ENCODE assay signal across 2 cellular contexts in genomic region chr2:219250044-219250781, GRCh38.
A peak's percentile ranks its signal among the peaks of the same experiment; 100 is the strongest.
TF ChIP-seq lines count a peak whose summit lies in the region.

No MANE protein-coding gene starts in this region.

TF ChIP-seq in HepG2, 621 proteins besides CTCF, POLR2A, EP300 and RAD21 (continues in another document):
- TF ChIP-seq CEBPB (IDR thresholded peaks at IDR 0.05; ENCODE audit: borderline replicate concordance, low read depth, low read length) (no peak), RBFOX2 (IDR thresholded peaks at IDR 0.05; ENCODE audit: low read depth, low read length) (peak; percentile 49), ZNF33B (CRISPR knock-in tag; IDR thresholded peaks at IDR 0.05) (no peak), CBX5 (CRISPR knock-in tag; IDR thresholded peaks at IDR 0.05; ENCODE audit: borderline replicate concordance) (0 out of 2 replicates have a peak, but pooled peaks have one; percentile 31), ZNF687 (CRISPR knock-in tag; IDR thresholded peaks at IDR 0.05) (peak; percentile 59), CBX1 (IDR thresholded peaks at IDR 0.05; ENCODE audit: low read depth) (no peak), NFKB2 (CRISPR knock-in tag; IDR thresholded peaks at IDR 0.05; ENCODE audit: borderline replicate concordance) (0 out of 2 replicates have a peak, but pooled peaks have one; percentile 24), ZNF350 (CRISPR knock-in tag; IDR thresholded peaks at IDR 0.05; ENCODE audit: borderline replicate concordance, low read depth) (no peak; the same call in 1 of the 2 replicates), ZNF225 (CRISPR knock-in tag; IDR thresholded peaks at IDR 0.05) (0 out of 2 replicates have a peak, but pooled peaks have one; percentile 49), ZNF451 (CRISPR knock-in tag; IDR thresholded peaks at IDR 0.05) (0 out of 2 replicates have a peak, but pooled peaks have one; percentile 16), MAX (IDR thresholded peaks at IDR 0.05) (0 out of 2 replicates have a peak, but pooled peaks have one; percentile 12), SP1 (IDR thresholded peaks at IDR 0.05) (no peak), SP1 (CRISPR knock-in tag; IDR thresholded peaks at IDR 0.05) (no peak), HOMEZ (CRISPR knock-in tag; IDR thresholded peaks at IDR 0.05; ENCODE audit: low read depth) (peak; percentile 5; the same call in 1 of the 2 replicates), SMAD9 (CRISPR knock-in tag; IDR thresholded peaks at IDR 0.05) (no peak), ZNF512 (CRISPR knock-in tag; IDR thresholded peaks at IDR 0.05) (0 out of 2 replicates have a peak, but pooled peaks have one; percentile 34), AHR (CRISPR knock-in tag; IDR thresholded peaks at IDR 0.05) (no peak), ZNF572 (CRISPR knock-in tag; IDR thresholded peaks at IDR 0.05) (peak; percentile 62; the same call in 1 of the 2 replicates), ZNF546 (CRISPR knock-in tag; conservative IDR thresholded peaks at IDR 0.05) (0 out of 2 replicates have a peak, but pooled peaks have one; percentile 32), ZNF280B (CRISPR knock-in tag; IDR thresholded peaks at IDR 0.05; ENCODE audit: borderline replicate concordance) (no peak), KLF13 (CRISPR knock-in tag; IDR thresholded peaks at IDR 0.05) (peak; percentile 85; the same call in 1 of the 2 replicates), ZNF619 (CRISPR knock-in tag; IDR thresholded peaks at IDR 0.05) (0 out of 2 replicates have a peak, but pooled peaks have one; percentile 11)

TF ChIP-seq in GM12891, 5 proteins besides CTCF, POLR2A, EP300 and RAD21:
- TF ChIP-seq POU2F2 (IDR thresholded peaks at IDR 0.05; ENCODE audit: low read depth, low read length) (no peak), POLR2AphosphoS5 (IDR thresholded peaks at IDR 0.05; ENCODE audit: low read depth, low read length) (no peak)
